ENCODE assay signal across 8 cellular contexts in the genomic region with DNA sequence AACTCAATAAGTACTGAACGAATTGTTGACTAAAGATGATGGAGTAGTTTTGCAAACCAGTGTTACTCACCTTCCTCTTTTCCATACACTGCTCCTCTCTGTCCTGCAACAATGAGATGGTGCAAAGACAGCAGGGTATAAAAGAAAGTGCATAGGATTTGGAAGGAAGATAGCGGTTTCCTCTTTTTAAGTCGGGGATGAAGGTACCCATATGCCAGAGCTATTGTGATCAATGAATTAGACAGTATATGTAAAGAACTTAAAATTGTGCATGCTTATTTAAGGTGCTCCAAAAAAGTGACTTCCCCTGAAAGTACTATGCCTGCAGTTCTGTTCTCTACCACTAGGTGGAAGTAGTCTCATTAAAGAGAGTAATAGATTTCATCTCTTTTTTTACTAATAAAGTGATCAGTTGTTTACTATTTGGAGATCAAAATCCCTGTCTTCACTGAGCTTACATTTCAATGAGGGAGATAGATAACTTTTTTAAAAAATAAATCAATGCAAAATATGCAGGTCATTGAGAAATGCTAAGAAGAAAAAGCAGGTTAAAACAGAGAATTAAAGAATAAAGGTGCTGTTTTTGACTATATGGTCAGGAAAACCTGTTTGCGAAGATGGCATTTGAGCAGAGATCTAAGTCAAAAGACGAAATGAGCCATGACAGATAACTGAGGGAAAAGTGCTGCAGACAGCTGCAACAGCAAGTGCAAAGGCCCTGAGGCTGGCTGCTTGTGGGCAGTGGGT.
A peak's percentile ranks its signal among the peaks of the same experiment; 100 is the strongest.
DNase-seq lines count a peak whose midpoint lies in the region; TF ChIP-seq lines count a peak whose summit lies in the region.

No MANE protein-coding gene starts in this region.

- DNase-seq in NCI-H1105 treated with DMSO at 0.1 percent for 48 hours (lab: John Stamatoyannopoulos, UW) (peak; percentile 7), NCI-H1105 (lab: John Stamatoyannopoulos, UW) (no peak), NCI-H146 treated with DMSO at 0.1 percent for 48 hours (lab: John Stamatoyannopoulos, UW; ENCODE audit: unreplicated experiment) (peak; percentile 49), choroid plexus epithelial cell (ENCODE audit: low read depth) (peak; percentile 67), progenitor cell of endocrine pancreas (ENCODE audit: low spot score, unreplicated experiment) (no peak), GOT3 (lab: John Stamatoyannopoulos, UW) (no peak)
- no peak for DNase-seq in stimulated activated CD4-positive, alpha-beta T cell treated with anti-CD3 and anti-CD28 coated beads, Interleukin-2, amount 100 ng/mL, for 24 hours
- DNase-seq in activated naive CD4-positive, alpha-beta T cell treated with anti-CD3 and anti-CD28 coated beads for 36 hours, result no peak

- peaks cover 35% of the 10 kb centered on the region for H3K27me3 Mint-ChIP-seq in progenitor cell of endocrine pancreas
- H3K27me3 Mint-ChIP-seq in activated naive CD4-positive, alpha-beta T cell treated with anti-CD3 and anti-CD28 coated beads for 36 hours (ENCODE audit: low read depth), result peaks cover 2% of the 10 kb centered on the region

- intact Hi-C loops in activated naive CD4-positive, alpha-beta T cell treated with anti-CD3 and anti-CD28 coated beads for 36 hours (cut with micrococcal nuclease), result loop anchor here (1.0 to 5.0 kb wide), 2 partner anchors 109 to 697 kb away; no protein-coding TSS in a partner anchor

- no peak overlapping the region for H3K4me3 ChIP-seq in choroid plexus epithelial cell (ENCODE audit: low read depth, low read length)

- TF ChIP-seq CTCF in choroid plexus epithelial cell (conservative IDR thresholded peaks at IDR 0.05; ENCODE audit: low read depth, low read length) (peak; percentile 73), progenitor cell of endocrine pancreas (IDR thresholded peaks at IDR 0.05; ENCODE audit: unreplicated experiment) (peak; percentile 59)

- H3K4me3 Mint-ChIP-seq in progenitor cell of endocrine pancreas (ENCODE audit: low read depth), result no peak overlapping the region
- H3K4me3 Mint-ChIP-seq in activated naive CD4-positive, alpha-beta T cell treated with anti-CD3 and anti-CD28 coated beads for 36 hours, result no peak overlapping the region

- no peaks in the 10 kb centered on the region for H3K36me3 Mint-ChIP-seq in progenitor cell of endocrine pancreas (ENCODE audit: insufficient read depth)
- no peaks in the 10 kb centered on the region for H3K36me3 Mint-ChIP-seq in activated naive CD4-positive, alpha-beta T cell treated with anti-CD3 and anti-CD28 coated beads for 36 hours (ENCODE audit: low read depth)

- H3K9me3 Mint-ChIP-seq in progenitor cell of endocrine pancreas (ENCODE audit: low read depth), result peaks cover 11% of the 10 kb centered on the region
- no peaks in the 10 kb centered on the region for H3K9me3 Mint-ChIP-seq in activated naive CD4-positive, alpha-beta T cell treated with anti-CD3 and anti-CD28 coated beads for 36 hours

- CTCF ChIA-PET in activated naive CD4-positive, alpha-beta T cell treated with anti-CD3 and anti-CD28 coated beads for 36 hours (lab: Charles Lee), result interaction anchor here (0.7 to 2.0 kb wide), 5 partner anchors 9 to 114 kb away, joined by 3 to 11 read pairs (median 3); no protein-coding TSS in a partner anchor

- no peaks in the 10 kb centered on the region for H3K4me1 Mint-ChIP-seq in progenitor cell of endocrine pancreas (ENCODE audit: low read depth)
- H3K4me1 Mint-ChIP-seq in activated naive CD4-positive, alpha-beta T cell treated with anti-CD3 and anti-CD28 coated beads for 36 hours (ENCODE audit: low read depth), result no peaks in the 10 kb centered on the region

- H3K27ac Mint-ChIP-seq in progenitor cell of endocrine pancreas, result no peak overlapping the region
- H3K27ac Mint-ChIP-seq in activated naive CD4-positive, alpha-beta T cell treated with anti-CD3 and anti-CD28 coated beads for 36 hours, result no peak overlapping the region

Comparison
In these comparisons a context has a peak if more than half of its experiments do, and no peak if none do; other contexts are left out.
1. DNase-seq: peak in NCI-H1105 treated with DMSO at 0.1 percent for 48 hours (single experiment), NCI-H146 treated with DMSO at 0.1 percent for 48 hours (single experiment) and choroid plexus epithelial cell (single experiment); none in NCI-H1105 (single experiment), progenitor cell of endocrine pancreas (single experiment), GOT3 (single experiment), stimulated activated CD4-positive, alpha-beta T cell treated with anti-CD3 and anti-CD28 coated beads, Interleukin-2, amount 100 ng/mL, for 24 hours (0 of 2) and activated naive CD4-positive, alpha-beta T cell treated with anti-CD3 and anti-CD28 coated beads for 36 hours (single experiment).